Comparison of ENCODE assay signal across 25 cellular contexts in the genomic region with DNA sequence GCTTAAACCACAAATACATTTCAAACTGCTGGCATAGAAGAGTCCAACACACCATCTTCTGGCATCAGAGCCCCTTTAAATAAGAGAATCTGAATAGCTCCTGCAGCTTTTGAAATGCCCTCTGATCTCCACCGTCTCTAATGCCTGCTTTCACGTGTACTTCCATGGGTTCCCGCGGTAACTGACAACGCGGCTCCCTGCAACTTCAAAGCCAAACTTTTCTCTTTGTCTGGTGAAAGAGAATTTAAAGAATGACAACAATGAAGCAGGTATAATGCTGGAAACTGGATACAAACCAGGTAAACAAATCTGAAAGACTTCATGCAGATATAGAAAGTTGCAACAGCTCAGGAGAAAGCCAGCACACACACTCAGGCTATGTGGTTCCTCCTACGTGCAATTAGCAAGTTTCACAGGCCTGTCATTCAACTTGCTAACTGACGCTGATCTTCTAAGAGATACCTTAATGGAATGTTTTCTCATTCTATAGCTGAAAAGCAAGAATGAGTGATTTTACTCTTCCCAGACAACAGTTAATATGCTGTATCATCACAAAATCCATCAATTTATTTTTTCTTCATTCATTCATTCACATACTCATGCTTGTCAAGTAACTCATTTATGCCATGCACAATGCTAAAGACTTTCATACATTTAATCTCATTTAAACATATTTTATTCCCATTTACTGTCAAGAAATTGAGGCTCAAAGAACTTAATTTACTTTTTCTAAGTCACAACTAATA.
DNase-seq lines count a peak whose midpoint lies in the region; ATAC-seq, FAIRE-seq and TF ChIP-seq lines count a peak whose summit lies in the region.
"Had no signal": no experiment of that assay in that cellular context is flagged by ENCODE, and none has a peak within 500 bp of the region (broad histone marks: within the 10 kb centered on the region; RNA-seq: fewer than 3 reads in every experiment).

No MANE protein-coding gene starts in this region.

- no peak overlapping the region for H3K23ac ChIP-seq in trophoblast cell (ENCODE audit: low read length)

- no peak overlapping the region for H3K4me3 Mint-ChIP-seq in astrocyte (ENCODE audit: unreplicated experiment)
- H3K4me3 Mint-ChIP-seq: CD8-positive, alpha-beta memory T cell; central memory CD8-positive, alpha-beta T cell; naive B cell; T-helper 17 cell had no signal

- peak overlapping the region; percentile 12 for H3K27ac Mint-ChIP-seq in astrocyte (ENCODE audit: unreplicated experiment)
- H3K27ac Mint-ChIP-seq: CD8-positive, alpha-beta memory T cell; naive B cell; T-helper 17 cell had no signal

- H3K4me2 ChIP-seq in astrocyte (ENCODE audit: low read length) (peak overlapping the region; percentile 1), keratinocyte (ENCODE audit: control insufficient read depth, extremely low read depth, insufficient read depth, low read depth, low read length) (peak overlapping the region; percentile 29), trophoblast cell (ENCODE audit: low read length) (peak overlapping the region; percentile 33)

- no peak overlapping the region for H4K91ac ChIP-seq in trophoblast cell (ENCODE audit: low read depth, low read length)

- H3K4me1 Mint-ChIP-seq in astrocyte (ENCODE audit: low read depth, unreplicated experiment) = peaks cover 33% of the 10 kb centered on the region
- H3K4me1 Mint-ChIP-seq: CD8-positive, alpha-beta memory T cell; central memory CD8-positive, alpha-beta T cell; naive B cell had no signal

- no peaks in the 10 kb centered on the region for H4K20me1 ChIP-seq in astrocyte (ENCODE audit: insufficient read depth, low read length)
- H4K20me1 ChIP-seq in keratinocyte (ENCODE audit: control insufficient read depth, extremely low read depth, insufficient read depth, low read length) = no peaks in the 10 kb centered on the region

- H3K4me1 ChIP-seq in astrocyte (ENCODE audit: insufficient read depth, low read length) = no peaks in the 10 kb centered on the region
- H3K4me1 ChIP-seq in keratinocyte (ENCODE audit: control insufficient read depth, extremely low read depth, insufficient read depth, low read length) = no peaks in the 10 kb centered on the region
- H3K4me1 ChIP-seq in trophoblast cell (ENCODE audit: control insufficient read depth in 1 of 2, insufficient read depth in 2 of 2, low read length in 2 of 2) = peaks cover 0 to 3% of the 10 kb centered on the region in 2 experiments
- no peaks in the 10 kb centered on the region for H3K4me1 ChIP-seq in upper lobe of right lung
- H3K4me1 ChIP-seq: esophagus squamous epithelium, prostate gland, SJSA1, suprapubic skin had no signal

- no peaks in the 10 kb centered on the region for H3K79me1 ChIP-seq in trophoblast cell (ENCODE audit: low read length)

- no peak overlapping the region for H3K4ac ChIP-seq in trophoblast cell (ENCODE audit: low read depth, low read length)

- no peaks in the 10 kb centered on the region for H3K79me2 ChIP-seq in astrocyte (ENCODE audit: insufficient read depth, low read length)
- H3K79me2 ChIP-seq in keratinocyte (ENCODE audit: control insufficient read depth, insufficient read depth, low read length) = no peaks in the 10 kb centered on the region
- H3K79me2 ChIP-seq in trophoblast cell (ENCODE audit: control insufficient read depth, insufficient read depth, low read length, poor library complexity) = no peaks in the 10 kb centered on the region

- H3K27me3 ChIP-seq in astrocyte (ENCODE audit: insufficient read depth, low read length) (no peaks in the 10 kb centered on the region), keratinocyte (ENCODE audit: control insufficient read depth, extremely low read depth, insufficient read depth, low read length) (no peaks in the 10 kb centered on the region), trophoblast cell (ENCODE audit: insufficient read depth, low read length) (no peaks in the 10 kb centered on the region), upper lobe of right lung (no peaks in the 10 kb centered on the region)
- H3K27me3 ChIP-seq: SJSA1, suprapubic skin had no signal

- H3K9me1 ChIP-seq in keratinocyte (ENCODE audit: control insufficient read depth, extremely low read depth, insufficient read depth, low read length) = no peaks in the 10 kb centered on the region

- H3K9me3 ChIP-seq in astrocyte (ENCODE audit: insufficient read depth, low read depth, low read length) (no peaks in the 10 kb centered on the region), keratinocyte (ENCODE audit: control insufficient read depth, low read depth, low read length) (no peaks in the 10 kb centered on the region), trophoblast cell (ENCODE audit: insufficient read depth, low read depth, low read length) (no peaks in the 10 kb centered on the region), upper lobe of right lung (no peaks in the 10 kb centered on the region)
- H3K9me3 ChIP-seq: esophagus squamous epithelium, prostate gland, SJSA1, suprapubic skin had no signal

- no peaks in the 10 kb centered on the region for H3K27me3 Mint-ChIP-seq in astrocyte (ENCODE audit: low read depth, unreplicated experiment)
- H3K27me3 Mint-ChIP-seq: naive B cell had no signal

- H2AFZ ChIP-seq in astrocyte (ENCODE audit: low read depth, low read length) (no peak overlapping the region), keratinocyte (ENCODE audit: control insufficient read depth, low read length) (peak overlapping the region; percentile 43), trophoblast cell (ENCODE audit: insufficient read depth, low read length, poor library complexity) (no peak overlapping the region)

- DNase-seq in astrocyte (ENCODE audit: low read depth) (no peak), keratinocyte (ENCODE audit: low read depth, low spot score) (no peak), trophoblast cell (peak; percentile 8 to 37), 8988T (no peak), anterior cingulate cortex (lab: John Stamatoyannopoulos, UW) (no peak), upper lobe of right lung (no peak)
- DNase-seq: activated CD4-positive, alpha-beta T cell treated with anti-CD3 and anti-CD28 coated beads, Interleukin-2, amount 50 U/mL, for 48 hours; activated gamma-delta T cell treated with Interleukin-2 at 50 U/mL for 16 hours; amniotic stem cell; CD8-positive, alpha-beta memory T cell; DMS79; esophagus squamous epithelium; naive B cell; NCI-H1436; NCI-H2171; NCI-H774; T-helper 17 cell; WERI-Rb-1 had no signal

- no CpG with 5 or more reads among the region's 8 CpGs for WGBS in trophoblast cell (ENCODE audit: extremely low coverage, insufficient coverage, insufficient read length)

- TF ChIP-seq CTCF in astrocyte (IDR thresholded peaks at IDR 0.05; ENCODE audit: insufficient read depth, low read depth, low read length) (no peak), keratinocyte (optimal IDR thresholded peaks at IDR 0.05 in 1 of 3, IDR thresholded peaks at IDR 0.05 in 1 of 3, conservative IDR thresholded peaks at IDR 0.05 in 1 of 3; ENCODE audit: extremely low read depth in 1 of 3, insufficient read depth in 2 of 3, low read length in 3 of 3) (no peak), upper lobe of right lung (IDR thresholded peaks at IDR 0.05) (no peak)

- ATAC-seq in HG02885 (IDR thresholded peaks at IDR 0.05; ENCODE audit: poor library complexity, unreplicated experiment) (peak; percentile 79), GM21528 (IDR thresholded peaks at IDR 0.05; ENCODE audit: low FRiP score, unreplicated experiment) (no peak), upper lobe of right lung (no peak)
- ATAC-seq: Panc1, T-helper 17 cell had no signal

- no peak overlapping the region for H3K14ac ChIP-seq in trophoblast cell (ENCODE audit: low read length)

- no peaks in the 10 kb centered on the region for H3K9me3 Mint-ChIP-seq in astrocyte (ENCODE audit: unreplicated experiment)
- H3K9me3 Mint-ChIP-seq: CD8-positive, alpha-beta memory T cell; central memory CD8-positive, alpha-beta T cell; naive B cell had no signal

- H3K9ac ChIP-seq in astrocyte (ENCODE audit: low read length) = no peak overlapping the region
- no peak overlapping the region for H3K9ac ChIP-seq in keratinocyte (ENCODE audit: control insufficient read depth, extremely low read depth, insufficient read depth, low read length)
- no peak overlapping the region for H3K9ac ChIP-seq in trophoblast cell (ENCODE audit: low read length)

- H4K12ac ChIP-seq in trophoblast cell (ENCODE audit: low read depth, low read length) = no peak overlapping the region

- FAIRE-seq in astrocyte (lab: Jason Lieb, UNC) = no peak
- FAIRE-seq in keratinocyte (lab: Jason Lieb, UNC) = peak; percentile 36

- no peak overlapping the region for H4K8ac ChIP-seq in trophoblast cell (ENCODE audit: low read depth, low read length)

- H2BK5ac ChIP-seq in trophoblast cell (ENCODE audit: low read depth, low read length, poor library complexity) = no peak overlapping the region

- dilution Hi-C loops in keratinocyte (cut with MboI; ENCODE audit: extremely low pct_ligation_motif_present, low sequenced_read_pairs) = no loop called here

- no peak overlapping the region for H3K18ac ChIP-seq in trophoblast cell (ENCODE audit: low read length)

- no peak overlapping the region for H2AK5ac ChIP-seq in trophoblast cell (ENCODE audit: low read length)

- no peak overlapping the region for H2BK120ac ChIP-seq in trophoblast cell (ENCODE audit: insufficient read depth, low read length, poor library complexity)

- H3K36me3 ChIP-seq in astrocyte (ENCODE audit: insufficient read depth, low read length) = no peaks in the 10 kb centered on the region
- H3K36me3 ChIP-seq in keratinocyte (ENCODE audit: control insufficient read depth in 2 of 2, extremely low read depth in 1 of 2, insufficient read depth in 2 of 2, low read length in 2 of 2) = no peaks in the 10 kb centered on the region
- no peaks in the 10 kb centered on the region for H3K36me3 ChIP-seq in trophoblast cell (ENCODE audit: control insufficient read depth in 1 of 2, insufficient read depth in 2 of 2, low read length in 2 of 2)
- no peaks in the 10 kb centered on the region for H3K36me3 ChIP-seq in upper lobe of right lung
- H3K36me3 ChIP-seq: esophagus squamous epithelium, prostate gland, SJSA1, suprapubic skin, WERI-Rb-1 had no signal

- intact Hi-C loops in upper lobe of right lung (cut with DNase I) = no loop called here

- H3K4me3 ChIP-seq in astrocyte (ENCODE audit: insufficient read depth, low read depth, low read length) = no peak overlapping the region
- no peak overlapping the region for H3K4me3 ChIP-seq in keratinocyte (ENCODE audit: control insufficient read depth in 2 of 3, extremely low read depth in 1 of 3, insufficient read depth in 2 of 3, low read depth in 1 of 3, low read length in 3 of 3)
- H3K4me3 ChIP-seq in trophoblast cell (ENCODE audit: low read depth, low read length) = no peak overlapping the region
- no peak overlapping the region for H3K4me3 ChIP-seq in upper lobe of right lung
- H3K4me3 ChIP-seq: esophagus squamous epithelium, prostate gland, SJSA1, suprapubic skin had no signal

- no peaks in the 10 kb centered on the region for H3K36me3 Mint-ChIP-seq in astrocyte (ENCODE audit: low read depth, unreplicated experiment)
- H3K36me3 Mint-ChIP-seq: CD8-positive, alpha-beta memory T cell; naive B cell had no signal

- no peak overlapping the region for H2BK12ac ChIP-seq in trophoblast cell (ENCODE audit: low read length)

- no peak overlapping the region for H3K27ac ChIP-seq in astrocyte (ENCODE audit: low read depth, low read length)
- H3K27ac ChIP-seq in keratinocyte (ENCODE audit: control insufficient read depth, insufficient read depth, low read length) = no peak overlapping the region
- no peak overlapping the region for H3K27ac ChIP-seq in trophoblast cell (ENCODE audit: low read depth, low read length)
- H3K27ac ChIP-seq in upper lobe of right lung = no peak overlapping the region
- H3K27ac ChIP-seq: esophagus squamous epithelium, prostate gland, SJSA1, suprapubic skin, WERI-Rb-1 had no signal

Comparison
In these comparisons a context has a peak if more than half of its experiments do, and no peak if none do; other contexts are left out.
1. DNase-seq: peak in trophoblast cell (2 of 2); none in astrocyte (single experiment), keratinocyte (single experiment), 8988T (single experiment), anterior cingulate cortex (0 of 58) and upper lobe of right lung (single experiment).
2. Peak in every context shown above with its lines, with median percentiles within 50 percentile points of each other: H3K4me2 ChIP-seq.